ENCODE assay signal across 14 cellular contexts in genomic region chr11:86952933-86953637, GRCh38. TPM values are rescaled to one million over a fixed set of nuclear protein-coding genes. Genes with fewer than 3 reads are reported as not detected.
DNase-seq lines count a peak whose midpoint lies in the region; ATAC-seq and TF ChIP-seq lines count a peak whose summit lies in the region.
"Had no signal": no experiment of that assay in that cellular context is flagged by ENCODE, and none has a peak within 500 bp of the region (broad histone marks: within the 10 kb centered on the region; RNA-seq: fewer than 3 reads in every experiment).

No MANE protein-coding gene starts in this region.

- H3K4me1 ChIP-seq in HUES48 (ENCODE audit: control insufficient read depth, insufficient read depth, low read length): peaks cover 28% of the 10 kb centered on the region
- H3K4me1 ChIP-seq in lower lobe of right lung: peaks cover 42% of the 10 kb centered on the region

- peak overlapping the region; percentile 70 for H3K27ac Mint-ChIP-seq in chondrocyte (ENCODE audit: unreplicated experiment)
- no peak overlapping the region for H3K27ac Mint-ChIP-seq in stimulated activated naive B cell treated with anti-CD40 and anti-IgM and Interleukin-4, amounts not matched to agents 10 μg/mL and 1 μg/mL and 100 μg/mL, for 72 hours
- H3K27ac Mint-ChIP-seq: activated CD8-positive, alpha-beta memory T cell treated with anti-CD3 and anti-CD28 coated beads, Interleukin-2, amount 10 ng/mL, durations not matched to agents 7 days and 5 days; stimulated activated effector memory CD8-positive, alpha-beta T cell treated with anti-CD3 and anti-CD28 coated beads, Interleukin-12 subunit alpha, Interleukin-12 subunit beta, amount 100 ng/mL, for 72 hours had no signal

- DNase-seq in chondrocyte (ENCODE audit: low spot score): no peak
- DNase-seq in lower lobe of right lung: no peak
- DNase-seq in superior temporal gyrus (ENCODE audit: extremely low spot score): peak; percentile 21
- no peak for DNase-seq in ureter (ENCODE audit: low spot score)
- DNase-seq in stimulated activated naive B cell treated with anti-CD40 and anti-IgM and Interleukin-4, amounts not matched to agents 10 μg/mL and 1 μg/mL and 100 μg/mL, for 72 hours: no peak
- no peak for DNase-seq in activated CD4-positive, CD25-positive, alpha-beta regulatory T cell treated with anti-CD3 and anti-CD28 coated beads, Interleukin-2, amount 50 U/mL, for 72 hours
- DNase-seq: activated CD8-positive, alpha-beta memory T cell treated with anti-CD3 and anti-CD28 coated beads, Interleukin-2, amount 10 ng/mL, durations not matched to agents 7 days and 5 days; cerebellar nuclear complex; NCI-H2171 had no signal

- peaks cover 62% of the 10 kb centered on the region for H3K4me1 Mint-ChIP-seq in chondrocyte (ENCODE audit: low read depth)
- H3K4me1 Mint-ChIP-seq in stimulated activated naive B cell treated with anti-CD40 and anti-IgM and Interleukin-4, amounts not matched to agents 10 μg/mL and 1 μg/mL and 100 μg/mL, for 72 hours: peaks cover 11 to 21% of the 10 kb centered on the region in 2 donors

- H3K27ac ChIP-seq in HUES48 (ENCODE audit: low read depth, low read length): no peak overlapping the region
- H3K27ac ChIP-seq in lower lobe of right lung: peak overlapping the region; percentile 94
- H3K27ac ChIP-seq: SJCRH30 had no signal

- no peak overlapping the region for H3K9ac ChIP-seq in HUES48 (ENCODE audit: low read depth, low read length)

- peak overlapping the region; percentile 33; the same call in 1 of the 2 replicates for H3K4me3 ChIP-seq in HUES48 (ENCODE audit: low read depth, low read length)
- peak overlapping the region; percentile 78 for H3K4me3 ChIP-seq in lower lobe of right lung
- H3K4me3 ChIP-seq: SJCRH30 had no signal

- peaks cover 14% of the 10 kb centered on the region for H3K36me3 ChIP-seq in HUES48 (ENCODE audit: control insufficient read depth, insufficient read depth, low read length)
- H3K36me3 ChIP-seq in lower lobe of right lung: peaks cover 17% of the 10 kb centered on the region
- H3K36me3 ChIP-seq: SJCRH30 had no signal

- intact Hi-C loops in lower lobe of right lung (cut with DNase I): no loop called here

- ATAC-seq in lower lobe of right lung (no peak), HG02852 (IDR thresholded peaks at IDR 0.05; ENCODE audit: unreplicated experiment) (no peak)
- no peak for ATAC-seq in stimulated activated naive B cell treated with anti-CD40 and anti-IgM and Interleukin-4, amounts not matched to agents 10 μg/mL and 1 μg/mL and 100 μg/mL, for 72 hours (replicated peaks)
- ATAC-seq: activated CD8-positive, alpha-beta memory T cell treated with anti-CD3 and anti-CD28 coated beads, Interleukin-2, amount 10 ng/mL, durations not matched to agents 7 days and 5 days; sciatic nerve; stimulated activated effector memory CD8-positive, alpha-beta T cell treated with anti-CD3 and anti-CD28 coated beads, Interleukin-12 subunit alpha, Interleukin-12 subunit beta, amount 100 ng/mL, for 72 hours had no signal

- H3K9me3 ChIP-seq in HUES48 (ENCODE audit: control insufficient read depth, insufficient read depth, low read length): no peaks in the 10 kb centered on the region
- H3K9me3 ChIP-seq in lower lobe of right lung: no peaks in the 10 kb centered on the region
- H3K9me3 ChIP-seq: SJCRH30 had no signal

- TF ChIP-seq CTCF in chondrocyte (IDR thresholded peaks at IDR 0.05): no peak
- TF ChIP-seq CTCF in lower lobe of right lung (IDR thresholded peaks at IDR 0.05): no peak

- H3K27me3 ChIP-seq in HUES48 (ENCODE audit: control insufficient read depth, insufficient read depth, low read length): peaks cover 12% of the 10 kb centered on the region
- H3K27me3 ChIP-seq in lower lobe of right lung (ENCODE audit: low read depth): no peaks in the 10 kb centered on the region
- H3K27me3 ChIP-seq: SJCRH30 had no signal

- peak overlapping the region; percentile 76 for H3K4me3 Mint-ChIP-seq in chondrocyte (ENCODE audit: unreplicated experiment)
- no peak overlapping the region for H3K4me3 Mint-ChIP-seq in stimulated activated naive B cell treated with anti-CD40 and anti-IgM and Interleukin-4, amounts not matched to agents 10 μg/mL and 1 μg/mL and 100 μg/mL, for 72 hours
- H3K4me3 Mint-ChIP-seq: activated CD8-positive, alpha-beta memory T cell treated with anti-CD3 and anti-CD28 coated beads, Interleukin-2, amount 10 ng/mL, durations not matched to agents 7 days and 5 days had no signal

- H3K9me3 Mint-ChIP-seq in chondrocyte (ENCODE audit: low read depth): no peaks in the 10 kb centered on the region
- no peaks in the 10 kb centered on the region for H3K9me3 Mint-ChIP-seq in stimulated activated naive B cell treated with anti-CD40 and anti-IgM and Interleukin-4, amounts not matched to agents 10 μg/mL and 1 μg/mL and 100 μg/mL, for 72 hours
- H3K9me3 Mint-ChIP-seq: stimulated activated effector memory CD8-positive, alpha-beta T cell treated with anti-CD3 and anti-CD28 coated beads, Interleukin-12 subunit alpha, Interleukin-12 subunit beta, amount 100 ng/mL, for 72 hours had no signal

- H3K36me3 Mint-ChIP-seq in chondrocyte (ENCODE audit: low read depth): peaks cover 8% of the 10 kb centered on the region
- peaks cover 0 to 2% of the 10 kb centered on the region in 2 donors for H3K36me3 Mint-ChIP-seq in stimulated activated naive B cell treated with anti-CD40 and anti-IgM and Interleukin-4, amounts not matched to agents 10 μg/mL and 1 μg/mL and 100 μg/mL, for 72 hours
- H3K36me3 Mint-ChIP-seq: activated CD8-positive, alpha-beta memory T cell treated with anti-CD3 and anti-CD28 coated beads, Interleukin-2, amount 10 ng/mL, durations not matched to agents 7 days and 5 days; stimulated activated effector memory CD8-positive, alpha-beta T cell treated with anti-CD3 and anti-CD28 coated beads, Interleukin-12 subunit alpha, Interleukin-12 subunit beta, amount 100 ng/mL, for 72 hours had no signal

- H3K27me3 Mint-ChIP-seq in chondrocyte (ENCODE audit: low read depth): no peaks in the 10 kb centered on the region
- H3K27me3 Mint-ChIP-seq in stimulated activated naive B cell treated with anti-CD40 and anti-IgM and Interleukin-4, amounts not matched to agents 10 μg/mL and 1 μg/mL and 100 μg/mL, for 72 hours: peaks cover 23 to 51% of the 10 kb centered on the region in 2 donors

RNA-seq across cellular contexts. Expression of gene FZD4, which starts 2.1 kb away (rescaled TPM):
- 6.5 to 11.9 TPM (median 6.6 TPM) in 3 replicates for total RNA-seq in chondrocyte
- 51.1 TPM for total RNA-seq in lower lobe of right lung
- 25.0 TPM for total RNA-seq in ureter
